ENCODE assay signal across 30 cellular contexts in genomic region chr4:40963912-40964478, GRCh38.
A peak's percentile ranks its signal among the peaks of the same experiment; 100 is the strongest.
DNase-seq lines count a peak whose midpoint lies in the region; ATAC-seq, FAIRE-seq and TF ChIP-seq lines count a peak whose summit lies in the region.
"Had no signal": no experiment of that assay in that cellular context is flagged by ENCODE, and none has a peak within 500 bp of the region (broad histone marks: within the 10 kb centered on the region; RNA-seq: fewer than 3 reads in every experiment).

No MANE protein-coding gene starts in this region.

- CTCF ChIA-PET in mammary epithelial cell (lab: Charles Lee; ENCODE audit: low non-redundant PET): no interaction called here

- no peak overlapping the region for H3K4me2 ChIP-seq in mammary epithelial cell (ENCODE audit: insufficient read depth, low read depth, low read length)
- peak overlapping the region; percentile 54 for H3K4me2 ChIP-seq in astrocyte (ENCODE audit: low read length)
- H3K4me2 ChIP-seq: KMS-11, smooth muscle cell had no signal

- no peak for ATAC-seq in HG02852 (IDR thresholded peaks at IDR 0.05; ENCODE audit: unreplicated experiment)
- ATAC-seq: Panc1; pancreas; stimulated activated naive CD8-positive, alpha-beta T cell treated with anti-CD3 and anti-CD28 coated beads, Interleukin-15, Interleukin-2, amounts not matched to agents 100 U/mL and 50 U/mL, for 24 hours had no signal

- peak; percentile 23 for DNase-seq in mammary epithelial cell
- DNase-seq in breast epithelium (ENCODE audit: low spot score in 2 of 2): no peak
- DNase-seq in astrocyte (ENCODE audit: low read depth): peak; percentile 79
- peak; percentile 49 for DNase-seq in fibroblast of mammary gland (ENCODE audit: low read depth)
- DNase-seq in tibial artery: no peak
- DNase-seq in NCI-H345 (lab: John Stamatoyannopoulos, UW): no peak
- no peak for DNase-seq in NCI-H2107 (lab: John Stamatoyannopoulos, UW)
- DNase-seq: activated CD4-positive, alpha-beta T cell treated with anti-CD3 and anti-CD28 coated beads for 4 hours; activated T-cell treated with anti-CD3 and anti-CD28 coated beads for 4 hours; CD4-positive, CD25-positive, alpha-beta regulatory T cell; GOT3; hypothalamus; NCI-H2029; NCI-H69; pancreas; retina; Right ventricle myocardium superior; stimulated activated CD4-positive, alpha-beta T cell treated with anti-CD3 and anti-CD28 coated beads, Interleukin-1b, Interleukin-23, amount 100 ng/mL, for 48 hours; stimulated activated naive CD8-positive, alpha-beta T cell treated with anti-CD3 and anti-CD28 coated beads, Interleukin-15, Interleukin-2, amounts not matched to agents 100 U/mL and 50 U/mL, for 24 hours had no signal

- H3K4me3 ChIP-seq in mammary epithelial cell (replicated peaks in 1 of 3; ENCODE audit: insufficient read depth in 1 of 3, low read depth in 2 of 3, low read length in 3 of 3) (no peak overlapping the region), breast epithelium (no peak overlapping the region), astrocyte (ENCODE audit: insufficient read depth, low read depth, low read length) (no peak overlapping the region), fibroblast of mammary gland (ENCODE audit: control insufficient read depth, low read depth, low read length) (no peak overlapping the region), tibial artery (no peak overlapping the region)
- H3K4me3 ChIP-seq: pancreas, smooth muscle cell had no signal

- H3K4me3 Mint-ChIP-seq in astrocyte (ENCODE audit: unreplicated experiment): peak overlapping the region; percentile 20
- H3K4me3 Mint-ChIP-seq: activated naive CD4-positive, alpha-beta T cell treated with anti-CD3 and anti-CD28 coated beads, Interleukin-2, amount 50 U/mL, for 24 hours; memory B cell; neural crest cell had no signal

- H2AFZ ChIP-seq in mammary epithelial cell (ENCODE audit: low read depth, low read length): no peak overlapping the region
- H2AFZ ChIP-seq in astrocyte (ENCODE audit: low read depth, low read length): no peak overlapping the region

- in situ Hi-C loops in mammary epithelial cell (cut with MboI; ENCODE audit: low sequenced_read_pairs in 2 of 2): no loop called here

- H3K27me3 ChIP-seq in mammary epithelial cell (ENCODE audit: insufficient read depth, low read length): no peaks in the 10 kb centered on the region
- H3K27me3 ChIP-seq in breast epithelium: no peaks in the 10 kb centered on the region
- no peaks in the 10 kb centered on the region for H3K27me3 ChIP-seq in astrocyte (ENCODE audit: insufficient read depth, low read length)
- H3K27me3 ChIP-seq in tibial artery: no peaks in the 10 kb centered on the region
- H3K27me3 ChIP-seq: pancreas had no signal

- H3K9ac ChIP-seq in mammary epithelial cell (ENCODE audit: insufficient read depth, low read length): no peak overlapping the region
- H3K9ac ChIP-seq in astrocyte (ENCODE audit: low read length): no peak overlapping the region
- H3K9ac ChIP-seq: KMS-11 had no signal

- H3K36me3 ChIP-seq in mammary epithelial cell (ENCODE audit: insufficient read depth, low read length): no peaks in the 10 kb centered on the region
- no peaks in the 10 kb centered on the region for H3K36me3 ChIP-seq in breast epithelium
- no peaks in the 10 kb centered on the region for H3K36me3 ChIP-seq in astrocyte (ENCODE audit: insufficient read depth, low read length)
- H3K36me3 ChIP-seq in tibial artery: no peaks in the 10 kb centered on the region
- H3K36me3 ChIP-seq: pancreas had no signal

- no peaks in the 10 kb centered on the region for H4K20me1 ChIP-seq in mammary epithelial cell (ENCODE audit: insufficient read depth, low read length)
- H4K20me1 ChIP-seq in astrocyte (ENCODE audit: insufficient read depth, low read length): peaks cover 15% of the 10 kb centered on the region

- dilution Hi-C loops in mammary epithelial cell (cut with HindIII; ENCODE audit: low sequenced_read_pairs): no loop called here

- no TSS peak for BruUV-seq in mammary epithelial cell (replicated peaks; lab: Mats Ljungman, UMichigan)

- H3K36me3 Mint-ChIP-seq in astrocyte (ENCODE audit: low read depth, unreplicated experiment): peaks cover 14% of the 10 kb centered on the region
- H3K36me3 Mint-ChIP-seq: activated naive CD4-positive, alpha-beta T cell treated with anti-CD3 and anti-CD28 coated beads, Interleukin-2, amount 50 U/mL, for 24 hours; CD4-positive, CD25-positive, alpha-beta regulatory T cell; memory B cell had no signal

- FAIRE-seq in astrocyte (lab: Jason Lieb, UNC): no peak
- FAIRE-seq: endothelial cell of umbilical vein, GM18507, pancreas had no signal

- peaks cover 28% of the 10 kb centered on the region for H3K79me2 ChIP-seq in mammary epithelial cell (ENCODE audit: insufficient read depth, low read length)
- H3K79me2 ChIP-seq in astrocyte (ENCODE audit: insufficient read depth, low read length): peaks cover under 1% of the 10 kb centered on the region

- TF ChIP-seq POLR2A in breast epithelium (IDR thresholded peaks at IDR 0.05): no peak

- intact Hi-C loops in mammary epithelial cell (cut with micrococcal nuclease): no loop called here
- intact Hi-C loops in breast epithelium (cut with DNase I; ENCODE audit: low total_unique reads): no loop called here
- intact Hi-C loops in tibial artery (cut with DNase I; ENCODE audit: low total_unique reads): no loop called here

- H3K4me1 ChIP-seq in mammary epithelial cell (ENCODE audit: insufficient read depth, low read length) (peaks cover 7% of the 10 kb centered on the region), breast epithelium (no peaks in the 10 kb centered on the region), astrocyte (ENCODE audit: insufficient read depth, low read length) (peaks cover 26% of the 10 kb centered on the region), tibial artery (peaks cover 0 to 61% (median 21%) of the 10 kb centered on the region in 4 donors)
- H3K4me1 ChIP-seq: pancreas had no signal

- no peak overlapping the region for H3K27ac ChIP-seq in mammary epithelial cell (ENCODE audit: insufficient read depth, low read depth, low read length)
- H3K27ac ChIP-seq in breast epithelium: no peak overlapping the region
- H3K27ac ChIP-seq in astrocyte (ENCODE audit: low read depth, low read length): peak overlapping the region; percentile 39
- H3K27ac ChIP-seq in tibial artery: peak overlapping the region; percentile 16 to 31
- H3K27ac ChIP-seq: 22Rv1, KMS-11, pancreas had no signal

- H3K9me3 Mint-ChIP-seq in astrocyte (ENCODE audit: unreplicated experiment): no peaks in the 10 kb centered on the region
- H3K9me3 Mint-ChIP-seq: activated naive CD4-positive, alpha-beta T cell treated with anti-CD3 and anti-CD28 coated beads, Interleukin-2, amount 50 U/mL, for 24 hours; activated T-helper 2 cell treated with anti-CD3 and anti-CD28 coated beads, Interferon-gamma antibody, Interleukin-2, Interleukin-4, amounts not matched to agents 10 μg/mL and 5 μg/mL and 100 μg/mL, durations not matched to agents 14 hours and 24 hours and 36 hours; CD4-positive, CD25-positive, alpha-beta regulatory T cell; memory B cell had no signal

- 93% methylated on average over 1 of the region's 1 CpG for WGBS in mammary epithelial cell (ENCODE audit: low coverage, missing lambda C conversion rate)

- no peaks in the 10 kb centered on the region for H3K9me3 ChIP-seq in mammary epithelial cell (replicated peaks; ENCODE audit: insufficient read depth, low read length)
- H3K9me3 ChIP-seq in breast epithelium: no peaks in the 10 kb centered on the region
- H3K9me3 ChIP-seq in astrocyte (ENCODE audit: insufficient read depth, low read depth, low read length): no peaks in the 10 kb centered on the region
- H3K9me3 ChIP-seq in tibial artery: no peaks in the 10 kb centered on the region
- H3K9me3 ChIP-seq: pancreas had no signal

- H3K27me3 Mint-ChIP-seq in astrocyte (ENCODE audit: low read depth, unreplicated experiment): no peaks in the 10 kb centered on the region
- H3K27me3 Mint-ChIP-seq: CD4-positive, CD25-positive, alpha-beta regulatory T cell; memory B cell had no signal

- no peak overlapping the region for H3K27ac Mint-ChIP-seq in astrocyte (ENCODE audit: unreplicated experiment)
- H3K27ac Mint-ChIP-seq: activated naive CD4-positive, alpha-beta T cell treated with anti-CD3 and anti-CD28 coated beads, Interleukin-2, amount 50 U/mL, for 24 hours; activated T-helper 2 cell treated with anti-CD3 and anti-CD28 coated beads, Interferon-gamma antibody, Interleukin-2, Interleukin-4, amounts not matched to agents 10 μg/mL and 5 μg/mL and 100 μg/mL, durations not matched to agents 14 hours and 24 hours and 36 hours; CD4-positive, CD25-positive, alpha-beta regulatory T cell; memory B cell had no signal

- peaks cover 36% of the 10 kb centered on the region for H3K4me1 Mint-ChIP-seq in astrocyte (ENCODE audit: low read depth, unreplicated experiment)
- H3K4me1 Mint-ChIP-seq: activated naive CD4-positive, alpha-beta T cell treated with anti-CD3 and anti-CD28 coated beads, Interleukin-2, amount 50 U/mL, for 24 hours; CD4-positive, CD25-positive, alpha-beta regulatory T cell; memory B cell had no signal

- no peak for TF ChIP-seq CTCF in mammary epithelial cell (conservative IDR thresholded peaks at IDR 0.05 in 1 of 2, IDR thresholded peaks at IDR 0.05 in 1 of 2; ENCODE audit: extremely low read depth in 1 of 2, insufficient read depth in 1 of 2, low read depth in 1 of 2, low read length in 2 of 2)
- TF ChIP-seq CTCF in breast epithelium (IDR thresholded peaks at IDR 0.05): no peak
- TF ChIP-seq CTCF in astrocyte (IDR thresholded peaks at IDR 0.05; ENCODE audit: insufficient read depth, low read depth, low read length): no peak
- no peak for TF ChIP-seq CTCF in fibroblast of mammary gland (conservative IDR thresholded peaks at IDR 0.05; ENCODE audit: control insufficient read depth, insufficient read depth, low read depth, low read length)
- TF ChIP-seq CTCF in tibial artery (IDR thresholded peaks at IDR 0.05): no peak

Comparison
In these comparisons a context has a peak if more than half of its experiments do, and no peak if none do; other contexts are left out.
1. DNase-seq: peak in mammary epithelial cell (single experiment), astrocyte (single experiment) and fibroblast of mammary gland (single experiment); none in breast epithelium (0 of 2), tibial artery (0 of 2), NCI-H345 (single experiment) and NCI-H2107 (single experiment).
2. H3K27ac ChIP-seq: peak in astrocyte (single experiment) and tibial artery (2 of 2); none in mammary epithelial cell (single experiment) and breast epithelium (0 of 2).